ENCODE assay signal across 8 cellular contexts in the genomic region with DNA sequence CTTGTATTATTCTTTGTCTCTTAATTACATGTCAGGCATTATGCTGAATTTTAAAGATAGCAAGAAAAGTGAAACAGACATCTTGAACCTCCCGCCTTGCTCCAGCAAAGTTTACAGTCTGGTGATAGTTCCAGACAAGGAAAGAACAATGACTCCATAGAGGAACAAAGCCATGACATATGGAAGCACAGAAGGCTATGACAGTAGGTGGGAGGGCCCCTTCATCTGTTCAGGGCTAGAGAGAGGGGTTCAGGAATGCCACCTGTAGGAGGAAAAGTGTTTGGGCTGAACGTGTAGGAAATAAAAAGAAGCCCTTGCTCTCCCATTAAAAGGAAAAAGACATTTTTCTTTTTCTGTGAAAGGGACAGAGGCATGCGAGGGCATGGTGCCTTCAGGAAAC.
"Had no signal": no experiment of that assay in that cellular context is flagged by ENCODE, and none has a peak within 500 bp of the region (broad histone marks: within the 10 kb centered on the region; RNA-seq: fewer than 3 reads in every experiment).

No MANE protein-coding gene starts in this region.

- H3K27ac ChIP-seq: GM23248 had no signal

- H3K9ac ChIP-seq: GM23248 had no signal

- H3K4me3 Mint-ChIP-seq: HFFc6 had no signal

- H3K4me3 ChIP-seq: GM23248, HAP-1, K562 had no signal

- ATAC-seq: HCT116, K562 had no signal

- H3K9me3 ChIP-seq: HAP-1 had no signal

- H3K36me3 ChIP-seq: HAP-1 had no signal

- H3K4me1 ChIP-seq: HAP-1 had no signal

- DNase-seq: GM23248, GOT3, H7, HFFc6, IMR-90 had no signal

- H3K27ac Mint-ChIP-seq: HFFc6 had no signal
